7 cellular contexts compared by ENCODE assay signal in the genomic region with DNA sequence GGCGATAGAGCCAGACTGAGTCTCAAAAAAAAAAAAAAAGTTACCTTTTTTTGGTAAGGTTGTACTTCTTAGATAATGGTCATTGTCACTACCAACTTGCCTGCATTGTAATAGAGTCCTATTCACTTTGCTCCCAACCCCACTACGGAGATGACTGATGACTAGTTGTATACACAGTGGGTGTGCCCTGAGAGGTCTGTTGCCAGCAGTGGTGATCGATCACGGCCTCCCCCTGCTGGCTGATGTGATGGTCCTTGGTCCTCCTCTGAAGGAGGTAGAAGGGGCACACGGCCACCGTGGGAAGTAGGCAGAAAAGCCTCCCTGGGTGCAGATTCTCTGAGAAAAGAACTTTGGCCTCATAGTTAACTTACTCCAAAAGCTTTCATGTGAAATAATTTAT. TPM values are rescaled to one million over a fixed set of nuclear protein-coding genes. Genes with fewer than 3 reads are reported as not detected.
DNase-seq lines count a peak whose midpoint lies in the region; ATAC-seq and TF ChIP-seq lines count a peak whose summit lies in the region.

No MANE protein-coding gene starts in this region.

- no peak overlapping the region for H3K27ac ChIP-seq in PC-9

- no peaks in the 10 kb centered on the region for H3K36me3 Mint-ChIP-seq in activated naive CD8-positive, alpha-beta T cell treated with anti-CD3 and anti-CD28 coated beads, Interleukin-2, amount 50 U/mL, for 24 hours (ENCODE audit: low read depth)

- no peaks in the 10 kb centered on the region for H3K27me3 ChIP-seq in PC-9 (ENCODE audit: insufficient read depth, low read depth)

- CTCF ChIA-PET in PC-9 (lab: Charles Lee): interaction anchor here (0.7 kb wide), 1 partner anchor 10 kb away, joined by 5 read pairs; no protein-coding TSS in a partner anchor

- peak; percentile 65 for TF ChIP-seq CTCF in GM12874 (IDR thresholded peaks at IDR 0.05; ENCODE audit: insufficient read depth, low read depth, low read length)
- peak; percentile 69 for TF ChIP-seq CTCF in PC-9 (conservative IDR thresholded peaks at IDR 0.05)

- H3K4me3 ChIP-seq in PC-9: no peak overlapping the region

- no peaks in the 10 kb centered on the region for H4K20me1 ChIP-seq in PC-9 (ENCODE audit: insufficient read depth)

- no peaks in the 10 kb centered on the region for H3K9me2 ChIP-seq in PC-9 (ENCODE audit: insufficient read depth)

- H3K4me1 ChIP-seq in PC-9 (replicated peaks; ENCODE audit: insufficient read depth): no peaks in the 10 kb centered on the region

- ATAC-seq in HG02610 (IDR thresholded peaks at IDR 0.05; ENCODE audit: unreplicated experiment): peak; percentile 65
- ATAC-seq in activated naive CD8-positive, alpha-beta T cell treated with anti-CD3 and anti-CD28 coated beads, Interleukin-2, amount 50 U/mL, for 24 hours: peak; percentile 99
- ATAC-seq in GM21576 (IDR thresholded peaks at IDR 0.05; ENCODE audit: unreplicated experiment): no peak

- H3K4me3 Mint-ChIP-seq in activated naive CD8-positive, alpha-beta T cell treated with anti-CD3 and anti-CD28 coated beads, Interleukin-2, amount 50 U/mL, for 24 hours: no peak overlapping the region

- H3K27ac Mint-ChIP-seq in activated naive CD8-positive, alpha-beta T cell treated with anti-CD3 and anti-CD28 coated beads, Interleukin-2, amount 50 U/mL, for 24 hours: no peak overlapping the region

- H3K9me3 ChIP-seq in PC-9 (ENCODE audit: insufficient read depth, low read depth): no peaks in the 10 kb centered on the region

- POLR2A ChIA-PET in PC-9 (lab: Charles Lee; ENCODE audit: unreplicated experiment): no interaction called here

- H3K27me3 Mint-ChIP-seq in activated naive CD8-positive, alpha-beta T cell treated with anti-CD3 and anti-CD28 coated beads, Interleukin-2, amount 50 U/mL, for 24 hours: peaks cover 10% of the 10 kb centered on the region

- H3K36me3 ChIP-seq in PC-9 (ENCODE audit: low read depth): no peaks in the 10 kb centered on the region

- no peaks in the 10 kb centered on the region for H3K79me2 ChIP-seq in PC-9 (ENCODE audit: low read depth)

- intact Hi-C loops in PC-9 (cut with micrococcal nuclease; ENCODE audit: unreplicated experiment): loop anchor here (5.0 kb wide), 1 partner anchor 50 kb away; no protein-coding TSS in a partner anchor

- DNase-seq in PC-9 (peak; percentile 45 to 68), lung microvascular endothelial cell (ENCODE audit: low read depth in 2 of 2) (peak; percentile 42 to 66), NCI-H128 (lab: John Stamatoyannopoulos, UW; ENCODE audit: unreplicated experiment) (no peak)
- DNase-seq in activated naive CD8-positive, alpha-beta T cell treated with anti-CD3 and anti-CD28 coated beads, Interleukin-2, amount 50 U/mL, for 24 hours: peak; percentile 59

- no peak overlapping the region for H2AFZ ChIP-seq in PC-9

- no peaks in the 10 kb centered on the region for H3F3A ChIP-seq in PC-9 (ENCODE audit: insufficient read depth, low read depth)

- no peaks in the 10 kb centered on the region for H3K9me3 Mint-ChIP-seq in activated naive CD8-positive, alpha-beta T cell treated with anti-CD3 and anti-CD28 coated beads, Interleukin-2, amount 50 U/mL, for 24 hours

- H3K4me2 ChIP-seq in PC-9: no peak overlapping the region

- no peaks in the 10 kb centered on the region for H3K4me1 Mint-ChIP-seq in activated naive CD8-positive, alpha-beta T cell treated with anti-CD3 and anti-CD28 coated beads, Interleukin-2, amount 50 U/mL, for 24 hours

- no TSS peak for BruUV-seq in PC-9 (replicated peaks; lab: Mats Ljungman, UMichigan)

RNA-seq across cellular contexts. Expression of gene GCNT3, which starts 10.7 kb away (rescaled TPM):
- total RNA-seq in PC-9 (2021) (0.52 and 0.80 TPM in 2 replicates), lung microvascular endothelial cell (not detected in 2 replicates)

RNA-seq across cellular contexts. Expression of gene GTF2A2, which starts 35.0 kb away (rescaled TPM):
- total RNA-seq in PC-9 (2021) (80.8 and 111 TPM in 2 replicates), lung microvascular endothelial cell (51.2 and 61.0 TPM in 2 replicates)
